ENCODE assay signal across 8 cellular contexts in genomic region chr5:132830436-132831094, GRCh38. TPM values are rescaled to one million over a fixed set of nuclear protein-coding genes. Genes with fewer than 3 reads are reported as not detected.
A peak's percentile ranks its signal among the peaks of the same experiment; 100 is the strongest.
DNase-seq lines count a peak whose midpoint lies in the region; ATAC-seq and TF ChIP-seq lines count a peak whose summit lies in the region.

TSS of gene SHROOM1 (minus strand) at chr5:132830647. CDS start at chr5:132826140, 4,507 bp downstream.

- H3K4me1 ChIP-seq in CD4-positive, CD25-positive, alpha-beta regulatory T cell (ENCODE audit: control insufficient read depth, insufficient read depth, low read length, poor library complexity, severe bottlenecking): peaks cover 20% of the 10 kb centered on the region
- H3K4me1 ChIP-seq in spleen: peaks cover 4 to 33% (median 28%) of the 10 kb centered on the region in 6 donors

- H3K27me3 ChIP-seq in CD4-positive, CD25-positive, alpha-beta regulatory T cell (ENCODE audit: control insufficient read depth, insufficient read depth, low read length): peaks cover 18% of the 10 kb centered on the region
- no peaks in the 10 kb centered on the region for H3K27me3 ChIP-seq in brain microvascular endothelial cell (replicated peaks)
- H3K27me3 ChIP-seq in spleen (replicated peaks in 1 of 7): peaks cover 0 to 62% (median 27%) of the 10 kb centered on the region in 7 donors

- DNase-seq in CD4-positive, CD25-positive, alpha-beta regulatory T cell: no peak
- DNase-seq in NCI-H774 (lab: John Stamatoyannopoulos, UW): peak; percentile 79
- no peak for DNase-seq in brain microvascular endothelial cell
- peak; percentile 81 for DNase-seq in iPS-NIHi7 (ENCODE audit: extremely low spot score)
- peak; percentile 80 for DNase-seq in spleen
- DNase-seq in NCI-H1694 treated with DMSO at 0.1 percent for 48 hours (lab: John Stamatoyannopoulos, UW): no peak

- no peak within 1 kb of the TSS for H3K4me3 ChIP-seq in CD4-positive, CD25-positive, alpha-beta regulatory T cell (ENCODE audit: low read depth, low read length)
- peak within 1 kb of the TSS; percentile 61 for H3K4me3 ChIP-seq in brain microvascular endothelial cell (ENCODE audit: low read depth, low read length)
- H3K4me3 ChIP-seq in spleen: peak within 1 kb of the TSS; percentile 58 to 93 (median 72)

- H3K4me3 Mint-ChIP-seq in CD4-positive, CD25-positive, alpha-beta regulatory T cell: peak within 1 kb of the TSS; percentile 85 to 93 (median 86)

- no peak within 1 kb of the TSS for H3K27ac ChIP-seq in CD4-positive, CD25-positive, alpha-beta regulatory T cell (ENCODE audit: insufficient read depth, low read length, poor library complexity, severe bottlenecking)
- H3K27ac ChIP-seq in brain microvascular endothelial cell: no peak within 1 kb of the TSS
- H3K27ac ChIP-seq in spleen: peak within 1 kb of the TSS in 6 of 8 donors; percentile 46 to 81 (median 57)

- peaks cover 0 to 19% (median 4%) of the 10 kb centered on the region in 4 donors for H3K4me1 Mint-ChIP-seq in CD4-positive, CD25-positive, alpha-beta regulatory T cell

- in situ Hi-C loops in brain microvascular endothelial cell (cut with HindIII; ENCODE audit: low pct_ligation_motif_present, low sequenced_read_pairs): no loop called here

- no peak for TF ChIP-seq POLR2A in spleen (IDR thresholded peaks at IDR 0.05)

- H3K36me3 Mint-ChIP-seq in CD4-positive, CD25-positive, alpha-beta regulatory T cell: no peaks in the 10 kb centered on the region

- H3K36me3 ChIP-seq in CD4-positive, CD25-positive, alpha-beta regulatory T cell (ENCODE audit: control insufficient read depth, insufficient read depth, low read length): no peaks in the 10 kb centered on the region
- H3K36me3 ChIP-seq in brain microvascular endothelial cell (replicated peaks) (no peaks in the 10 kb centered on the region), spleen (no peaks in the 10 kb centered on the region)

- H3K27ac Mint-ChIP-seq in CD4-positive, CD25-positive, alpha-beta regulatory T cell: peak within 1 kb of the TSS in 1 of 3 donors; percentile 84

- peaks cover 0 to 3% (median 0%) of the 10 kb centered on the region in 7 donors for H3K9me3 Mint-ChIP-seq in CD4-positive, CD25-positive, alpha-beta regulatory T cell

- ATAC-seq in CD4-positive, CD25-positive, alpha-beta regulatory T cell (ENCODE audit: low read depth in 2 of 2): peak in 1 of 2 donors; percentile 9
- ATAC-seq in GM18858 (IDR thresholded peaks at IDR 0.05; ENCODE audit: unreplicated experiment) (peak; percentile 43), HG02943 (IDR thresholded peaks at IDR 0.05; ENCODE audit: low read depth, unreplicated experiment) (peak; percentile 66)

- H3K9me3 ChIP-seq in CD4-positive, CD25-positive, alpha-beta regulatory T cell (ENCODE audit: control insufficient read depth in 2 of 2, low read length in 2 of 2): no peaks in the 10 kb centered on the region
- H3K9me3 ChIP-seq in spleen: no peaks in the 10 kb centered on the region

- intact Hi-C loops in spleen (cut with DNase I; ENCODE audit: low total_unique reads): no loop called here

- peaks cover 61% of the 10 kb centered on the region for H3K27me3 Mint-ChIP-seq in CD4-positive, CD25-positive, alpha-beta regulatory T cell

- TF ChIP-seq CTCF in brain microvascular endothelial cell (IDR thresholded peaks at IDR 0.05; ENCODE audit: low read depth, low read length, missing control alignments) (no peak), spleen (IDR thresholded peaks at IDR 0.05 in 8 of 11, conservative IDR thresholded peaks at IDR 0.05 in 3 of 11) (no peak)

- 5 to 20% (median 7%) methylated on average over 20 to 78 of the region's 78 CpGs for WGBS in spleen, 5 donors

RNA-seq across cellular contexts. Expression of gene SHROOM1, which starts in this region (rescaled TPM):
- 0.12 TPM for total RNA-seq in CD4-positive, CD25-positive, alpha-beta regulatory T cell
- not detected for polyA plus RNA-seq in CD4-positive, CD25-positive, alpha-beta regulatory T cell
- total RNA-seq in spleen: 10 to 100 TPM in 2 of 7 donors, 1 to 10 TPM in 5; 1.8 to 26.1 (median 4.0) TPM
- 1 to 10 TPM; 1.1 to 2.8 (median 1.4) TPM for polyA plus RNA-seq in spleen

Comparison
In these comparisons a context has a peak if more than half of its experiments do, and no peak if none do; other contexts are left out.
1. DNase-seq: peak in NCI-H774 (single experiment), iPS-NIHi7 (single experiment) and spleen (single experiment); none in CD4-positive, CD25-positive, alpha-beta regulatory T cell (0 of 3), brain microvascular endothelial cell (single experiment) and NCI-H1694 treated with DMSO at 0.1 percent for 48 hours (single experiment).
2. H3K27ac ChIP-seq: peak in spleen (6 of 8); none in CD4-positive, CD25-positive, alpha-beta regulatory T cell (single experiment) and brain microvascular endothelial cell (single experiment).